19 cellular contexts compared by ENCODE assay signal in the genomic region with DNA sequence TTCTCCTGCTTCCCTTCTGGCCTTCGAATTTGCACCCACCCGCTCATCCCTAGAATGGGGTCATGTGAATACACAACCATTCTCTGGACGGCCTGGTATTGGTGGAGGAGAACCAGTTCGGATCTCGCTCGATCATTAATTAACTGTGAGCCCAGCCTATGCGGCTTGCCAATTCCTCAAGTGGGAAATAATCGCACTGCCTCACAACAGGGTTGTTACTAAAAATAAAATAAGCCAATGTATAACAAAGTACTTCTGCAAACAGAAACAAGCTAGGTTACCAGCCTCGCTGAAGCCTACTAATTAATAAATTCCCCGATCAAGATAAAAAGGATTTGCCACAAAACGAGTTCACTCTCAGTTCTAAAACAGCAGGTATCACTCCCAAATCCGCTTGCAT. TPM values are rescaled to one million over a fixed set of nuclear protein-coding genes. Genes with fewer than 3 reads are reported as not detected.
DNase-seq lines count a peak whose midpoint lies in the region; ATAC-seq, FAIRE-seq and TF ChIP-seq lines count a peak whose summit lies in the region.
"Had no signal": no experiment of that assay in that cellular context is flagged by ENCODE, and none has a peak within 500 bp of the region (broad histone marks: within the 10 kb centered on the region; RNA-seq: fewer than 3 reads in every experiment).

No MANE protein-coding gene starts in this region.

- ATAC-seq in Right ventricle myocardium inferior (peak; percentile 23), natural killer cell (no peak), GM21447 (IDR thresholded peaks at IDR 0.05; ENCODE audit: unreplicated experiment) (no peak)
- ATAC-seq: CD8-positive, alpha-beta T cell had no signal

- no peaks in the 10 kb centered on the region for H3K9me3 Mint-ChIP-seq in natural killer cell
- H3K9me3 Mint-ChIP-seq: CD8-positive, alpha-beta T cell had no signal

- no peaks in the 10 kb centered on the region for H3K36me3 Mint-ChIP-seq in natural killer cell
- H3K36me3 Mint-ChIP-seq: CD8-positive, alpha-beta T cell had no signal

- H3K9me3 ChIP-seq in esophagus muscularis mucosa = no peaks in the 10 kb centered on the region
- H3K9me3 ChIP-seq: upper lobe of right lung had no signal

- H3K27me3 ChIP-seq in esophagus muscularis mucosa = no peaks in the 10 kb centered on the region
- H3K27me3 ChIP-seq: upper lobe of right lung had no signal

- no peak for TF ChIP-seq EP300 in esophagus muscularis mucosa (IDR thresholded peaks at IDR 0.05)

- H3K27me3 Mint-ChIP-seq in natural killer cell (ENCODE audit: low read depth in 2 of 2) = no peaks in the 10 kb centered on the region

- H3K27ac ChIP-seq in esophagus muscularis mucosa (replicated peaks in 1 of 4) = peak overlapping the region; percentile 20 to 99 (median 96)
- H3K27ac ChIP-seq: epithelial cell of prostate, KMS-11, PC-9, upper lobe of right lung had no signal

- peak overlapping the region; percentile 97 to 98 for H3K27ac Mint-ChIP-seq in natural killer cell
- H3K27ac Mint-ChIP-seq: CD8-positive, alpha-beta T cell had no signal

- H3K36me3 ChIP-seq in esophagus muscularis mucosa = peaks cover 0 to 8% (median 3%) of the 10 kb centered on the region in 4 donors
- H3K36me3 ChIP-seq: upper lobe of right lung had no signal

- H3K4me3 Mint-ChIP-seq in natural killer cell = peak overlapping the region; percentile 67
- H3K4me3 Mint-ChIP-seq: CD8-positive, alpha-beta T cell had no signal

- H3K4me1 Mint-ChIP-seq in natural killer cell = peaks cover 80 to 81% of the 10 kb centered on the region in 2 donors

- DNase-seq in Right ventricle myocardium inferior (ENCODE audit: missing footprints) (no peak), cardiac septum (ENCODE audit: low spot score) (no peak), esophagus muscularis mucosa (ENCODE audit: extremely low spot score) (no peak), natural killer cell (no peak), NCI-H446 treated with DMSO at 0.1 percent for 48 hours (lab: John Stamatoyannopoulos, UW) (no peak), H54 (ENCODE audit: insufficient read length, low spot score) (no peak)
- no peak for DNase-seq in NK-92 treated with Interleukin-12 subunit alpha and Interleukin-12 subunit beta, amount 100 ng/mL, for 24 hours (lab: John Stamatoyannopoulos, UW)
- DNase-seq: activated gamma-delta T cell treated with Interleukin-2 at 50 U/mL for 16 hours; CD8-positive, alpha-beta T cell; EL; NCI-H1436; NCI-H524 treated with DMSO at 0.1 percent for 48 hours; PC-9; T1000; upper lobe of right lung had no signal

- intact Hi-C loops in Right ventricle myocardium inferior (cut with DNase I) (no loop called here), cardiac septum (cut with DNase I) (no loop called here), esophagus muscularis mucosa (cut with DNase I) (loop anchor here (10.0 kb wide), 1 partner anchor 149 kb away; no protein-coding TSS in a partner anchor), natural killer cell (cut with micrococcal nuclease) (no loop called here)

- H3K4me1 ChIP-seq in esophagus muscularis mucosa = peaks cover 60 to 95% (median 89%) of the 10 kb centered on the region in 4 donors

- no peak for TF ChIP-seq POLR2A in esophagus muscularis mucosa (IDR thresholded peaks at IDR 0.05; ENCODE audit: low read depth)
- TF ChIP-seq POLR2A in H54 (IDR thresholded peaks at IDR 0.05; ENCODE audit: low read depth, low read length) = no peak

- WGBS in esophagus muscularis mucosa = 40% methylated on average over 12 of the region's 12 CpGs

- no peak for TF ChIP-seq CTCF in esophagus muscularis mucosa (IDR thresholded peaks at IDR 0.05)
- no peak for TF ChIP-seq CTCF in natural killer cell (IDR thresholded peaks at IDR 0.05)

- no peak overlapping the region for H3K4me3 ChIP-seq in esophagus muscularis mucosa
- H3K4me3 ChIP-seq: PC-9, upper lobe of right lung had no signal

- no peak for FAIRE-seq in H54 (lab: Jason Lieb, UNC)
- FAIRE-seq: colon had no signal

RNA-seq across cellular contexts. Expression of gene CTBP2, which starts 16.2 kb away (rescaled TPM):
- total RNA-seq in Right ventricle myocardium inferior = 31.3 TPM
- 35.9 TPM for total RNA-seq in cardiac septum
- total RNA-seq in esophagus muscularis mucosa = 100 to 1,000 TPM in 1 of 4 donors, 10 to 100 TPM in 3; 69.7 to 125 (median 84.7) TPM
- total RNA-seq in natural killer cell = 100 to 1,000 TPM; 120 to 179 (median 124) TPM
